Comparison of ENCODE assay signal across 1 cellular context in the genomic region with DNA sequence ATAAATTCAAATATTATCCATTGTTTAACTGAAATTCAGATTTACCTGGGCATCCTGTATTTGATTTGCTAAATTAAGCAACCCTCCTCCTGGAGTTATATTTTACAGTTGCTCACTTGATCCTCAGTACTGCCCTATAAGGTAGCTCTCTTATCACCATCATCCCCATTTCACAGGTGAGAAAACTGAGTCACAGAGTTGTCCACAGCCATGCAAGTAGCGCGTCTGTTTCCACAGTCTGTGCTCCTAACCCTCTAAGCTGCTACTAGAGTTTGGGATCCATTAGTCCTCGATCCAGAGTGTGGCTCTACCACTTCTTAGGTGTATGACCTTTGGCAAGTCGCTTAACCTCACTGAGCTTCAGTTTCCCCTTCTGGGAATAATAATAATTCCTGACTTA.
TF ChIP-seq lines count a peak whose summit lies in the region.

No MANE protein-coding gene starts in this region.

TF ChIP-seq in GM12878, 131 proteins besides CTCF, POLR2A, EP300 and RAD21:
- TF ChIP-seq ZBED1 (IDR thresholded peaks at IDR 0.05; ENCODE audit: borderline replicate concordance) (no peak), ZNF217 (IDR thresholded peaks at IDR 0.05) (no peak), ZZZ3 (IDR thresholded peaks at IDR 0.05; ENCODE audit: control insufficient read depth, insufficient read length, low read depth) (no peak), MTA3 (IDR thresholded peaks at IDR 0.05; ENCODE audit: borderline replicate concordance, low read length) (no peak)
